8 cellular contexts compared by ENCODE assay signal in genomic region chr16:89362187-89362865, GRCh38.
DNase-seq lines count a peak whose midpoint lies in the region; ATAC-seq and TF ChIP-seq lines count a peak whose summit lies in the region.
"Not testable (repeated sequence)": the region's sequence is repeated elsewhere in the genome, so short reads cannot be mapped to it uniquely, and the experiment has no call there.

No MANE protein-coding gene starts in this region.

- TF ChIP-seq CTCF in testis (IDR thresholded peaks at IDR 0.05): not testable (repeated sequence)

- ATAC-seq in GM18502 (IDR thresholded peaks at IDR 0.05; ENCODE audit: poor library complexity, unreplicated experiment) (peak; percentile 37), GM21423 (IDR thresholded peaks at IDR 0.05; ENCODE audit: unreplicated experiment) (peak; percentile 27), HG03025 (IDR thresholded peaks at IDR 0.05; ENCODE audit: low FRiP score, unreplicated experiment) (peak; percentile 44)
- peak; percentile 4 for ATAC-seq in activated CD8-positive, alpha-beta memory T cell treated with anti-CD3 and anti-CD28 coated beads, Interleukin-2, amount 10 ng/mL, durations not matched to agents 7 days and 5 days
- ATAC-seq in naive thymus-derived CD4-positive, alpha-beta T cell: peak; percentile 23

- TF ChIP-seq POLR2A in testis (IDR thresholded peaks at IDR 0.05): not testable (repeated sequence)

- peaks cover 88% of the 10 kb centered on the region for H3K79me2 ChIP-seq in Karpas-422 (ENCODE audit: low read length)

- intact Hi-C loops in naive thymus-derived CD4-positive, alpha-beta T cell (cut with micrococcal nuclease): loop anchor here (2.0 to 5.0 kb wide), 4 partner anchors 20 to 145 kb away; partner anchors contain the start of gene SPG7 (in 1 of the 2)
- intact Hi-C loops in testis (cut with DNase I; ENCODE audit: low total_unique reads): not testable (repeated sequence)

- H2AFZ ChIP-seq in Karpas-422 (ENCODE audit: low read length): not testable (repeated sequence)

- 27 to 48% methylated on average over 10 of the region's 11 CpGs for WGBS in esophagus, 2 donors
- WGBS in testis, 2 donors: 52 to 64% methylated on average over 9 to 11 of the region's 11 CpGs

- H3K4me1 ChIP-seq in Karpas-422 (ENCODE audit: low read length) (peaks cover 20% of the 10 kb centered on the region), esophagus (ENCODE audit: control insufficient read depth in 2 of 2, insufficient read depth in 2 of 2, low read length in 1 of 2) (peaks cover 22 to 47% of the 10 kb centered on the region in 2 donors), testis (peaks cover 47% of the 10 kb centered on the region)
- peaks cover 69 to 79% of the 10 kb centered on the region in 2 donors for H3K4me1 ChIP-seq in naive thymus-derived CD4-positive, alpha-beta T cell (ENCODE audit: control insufficient read depth in 2 of 2, insufficient read depth in 2 of 2, low read length in 2 of 2)

- H3K4me3 Mint-ChIP-seq in activated CD8-positive, alpha-beta memory T cell treated with anti-CD3 and anti-CD28 coated beads, Interleukin-2, amount 10 ng/mL, durations not matched to agents 7 days and 5 days: peak overlapping the region; percentile 69
- peak overlapping the region; percentile 12 to 86 (median 78) for H3K4me3 Mint-ChIP-seq in naive thymus-derived CD4-positive, alpha-beta T cell

- H3K36me3 ChIP-seq in Karpas-422 (ENCODE audit: insufficient read depth, low read length); esophagus (ENCODE audit: control insufficient read depth in 2 of 2, insufficient read depth in 2 of 2, low read length in 1 of 2); naive thymus-derived CD4-positive, alpha-beta T cell (ENCODE audit: control insufficient read depth in 2 of 3, insufficient read depth in 3 of 3, low read length in 3 of 3); testis (ENCODE audit: low read depth, missing control alignments): not testable (repeated sequence)

- H3K27me3 ChIP-seq in Karpas-422 (ENCODE audit: low read length); esophagus (ENCODE audit: control insufficient read depth in 1 of 2, insufficient read depth in 2 of 2, low read length in 2 of 2); naive thymus-derived CD4-positive, alpha-beta T cell (ENCODE audit: control insufficient read depth in 2 of 2, insufficient read depth in 2 of 2, low read length in 2 of 2); testis: not testable (repeated sequence)

- H3K9me3 Mint-ChIP-seq in activated CD8-positive, alpha-beta memory T cell treated with anti-CD3 and anti-CD28 coated beads, Interleukin-2, amount 10 ng/mL, durations not matched to agents 7 days and 5 days (ENCODE audit: low read depth); naive thymus-derived CD4-positive, alpha-beta T cell: not testable (repeated sequence)

- H4K20me1 ChIP-seq in Karpas-422 (ENCODE audit: insufficient read depth, low read depth, low read length): peaks cover 45% of the 10 kb centered on the region

- DNase-seq in Karpas-422: peak; percentile 51
- peak; percentile 68 for DNase-seq in activated CD8-positive, alpha-beta memory T cell treated with anti-CD3 and anti-CD28 coated beads, Interleukin-2, amount 10 ng/mL, durations not matched to agents 7 days and 5 days
- not testable (repeated sequence) for DNase-seq in naive thymus-derived CD4-positive, alpha-beta T cell
- DNase-seq in testis: peak; percentile 56

- not testable (repeated sequence) for H3K9me3 ChIP-seq in Karpas-422 (ENCODE audit: low read length); esophagus (ENCODE audit: control insufficient read depth in 2 of 2, insufficient read depth in 1 of 2, low read depth in 1 of 2, low read length in 1 of 2); naive thymus-derived CD4-positive, alpha-beta T cell (ENCODE audit: control insufficient read depth in 2 of 3, low read length in 3 of 3); testis

- POLR2A ChIA-PET in naive thymus-derived CD4-positive, alpha-beta T cell (lab: Charles Lee): interaction anchor here (0.5 to 2.0 kb wide), 6 partner anchors 12 to 204 kb away, joined by 3 to 7 read pairs (median 3); no protein-coding TSS in a partner anchor

- not testable (repeated sequence) for H3K9ac ChIP-seq in Karpas-422 (ENCODE audit: low read length)

- not testable (repeated sequence) for H3K9me2 ChIP-seq in Karpas-422 (replicated peaks; ENCODE audit: insufficient read depth, low read length)

- not testable (repeated sequence) for H3K27ac ChIP-seq in Karpas-422 (ENCODE audit: low read length); testis
- H3K27ac ChIP-seq in esophagus (ENCODE audit: low read depth in 2 of 2, low read length in 1 of 2): peak overlapping the region; percentile 80 to 90
- H3K27ac ChIP-seq in naive thymus-derived CD4-positive, alpha-beta T cell (ENCODE audit: low read depth, low read length): peak overlapping the region; percentile 68

- not testable (repeated sequence) for H3K27me3 Mint-ChIP-seq in activated CD8-positive, alpha-beta memory T cell treated with anti-CD3 and anti-CD28 coated beads, Interleukin-2, amount 10 ng/mL, durations not matched to agents 7 days and 5 days; naive thymus-derived CD4-positive, alpha-beta T cell

- peak overlapping the region; percentile 89 for H3K27ac Mint-ChIP-seq in activated CD8-positive, alpha-beta memory T cell treated with anti-CD3 and anti-CD28 coated beads, Interleukin-2, amount 10 ng/mL, durations not matched to agents 7 days and 5 days
- peak overlapping the region; percentile 66 to 96 (median 86) for H3K27ac Mint-ChIP-seq in naive thymus-derived CD4-positive, alpha-beta T cell

- CTCF ChIA-PET in activated CD8-positive, alpha-beta memory T cell treated with anti-CD3 and anti-CD28 coated beads, Interleukin-2, amount 10 ng/mL, durations not matched to agents 7 days and 5 days (lab: Charles Lee): interaction anchor here (0.9 to 2.3 kb wide), 5 partner anchors 12 to 74 kb away, joined by 3 to 8 read pairs (median 3); no protein-coding TSS in a partner anchor
- CTCF ChIA-PET in naive thymus-derived CD4-positive, alpha-beta T cell (lab: Charles Lee): interaction anchor here (0.6 to 0.9 kb wide), 2 partner anchors 27 to 798 kb away, joined by 3 to 5 read pairs; no protein-coding TSS in a partner anchor

- peaks cover 98% of the 10 kb centered on the region for H3K4me1 Mint-ChIP-seq in activated CD8-positive, alpha-beta memory T cell treated with anti-CD3 and anti-CD28 coated beads, Interleukin-2, amount 10 ng/mL, durations not matched to agents 7 days and 5 days
- H3K4me1 Mint-ChIP-seq in naive thymus-derived CD4-positive, alpha-beta T cell: peaks cover 75 to 100% (median 94%) of the 10 kb centered on the region in 7 donors

- not testable (repeated sequence) for H3K4me3 ChIP-seq in Karpas-422 (ENCODE audit: low read length); naive thymus-derived CD4-positive, alpha-beta T cell (ENCODE audit: low read length); testis
- peak overlapping the region in 1 of 2 donors; percentile 33 for H3K4me3 ChIP-seq in esophagus (ENCODE audit: low read depth in 1 of 2, low read length in 2 of 2)

- H3K36me3 Mint-ChIP-seq in activated CD8-positive, alpha-beta memory T cell treated with anti-CD3 and anti-CD28 coated beads, Interleukin-2, amount 10 ng/mL, durations not matched to agents 7 days and 5 days: peaks cover 20% of the 10 kb centered on the region
- not testable (repeated sequence) for H3K36me3 Mint-ChIP-seq in naive thymus-derived CD4-positive, alpha-beta T cell

- H3K4me2 ChIP-seq in Karpas-422 (ENCODE audit: low read depth, low read length, poor library complexity, severe bottlenecking): not testable (repeated sequence)
